In the genomic region with DNA sequence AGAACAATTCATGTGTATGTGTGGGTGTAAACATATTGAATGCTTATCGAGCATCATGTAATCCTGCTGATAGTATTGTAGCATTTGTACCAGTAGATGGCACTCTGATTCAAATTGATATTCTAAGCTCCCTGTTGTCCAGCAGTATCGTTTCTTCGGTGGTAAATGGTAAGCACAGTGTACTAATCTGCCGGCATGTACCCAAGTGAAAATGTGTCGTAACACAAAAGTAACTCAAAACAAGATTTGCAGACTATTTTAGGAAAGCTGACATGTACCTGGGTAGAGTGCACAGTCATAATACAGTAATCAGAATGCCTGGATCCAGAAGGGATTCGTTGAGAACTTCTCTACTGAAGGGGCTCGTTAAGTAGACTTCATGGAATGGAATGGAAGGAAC, we compare ENCODE assay signal across 8 cellular contexts. TPM values are rescaled to one million over a fixed set of nuclear protein-coding genes. Genes with fewer than 3 reads are reported as not detected.
DNase-seq lines count a peak whose midpoint lies in the region; ATAC-seq and TF ChIP-seq lines count a peak whose summit lies in the region.

No MANE protein-coding gene starts in this region.

- no peak for TF ChIP-seq EP300 in tibial nerve (IDR thresholded peaks at IDR 0.05)

- H3K36me3 Mint-ChIP-seq in central memory CD8-positive, alpha-beta T cell (ENCODE audit: insufficient read depth), result no peaks in the 10 kb centered on the region

- peak overlapping the region; percentile 31 for H3K9ac ChIP-seq in OCI-LY3 (ENCODE audit: low read length)

- peaks cover 4% of the 10 kb centered on the region; the same call in 1 of the 2 replicates for H3K4me1 ChIP-seq in OCI-LY3 (ENCODE audit: low read length)
- peaks cover 0 to 3% (median 0%) of the 10 kb centered on the region in 4 donors for H3K4me1 ChIP-seq in tibial nerve

- WGBS in tibial nerve, 2 donors, result 31 to 34% methylated on average over 7 of the region's 7 CpGs

- DNase-seq in COLO668 (lab: John Stamatoyannopoulos, UW; ENCODE audit: unreplicated experiment) (peak; percentile 9), GM19240 (ENCODE audit: insufficient read length, low spot score) (peak; percentile 31), LNCaP clone FGC (ENCODE audit: low read depth) (peak; percentile 56), left kidney (ENCODE audit: low read depth, low spot score) (peak; percentile 77), tibial nerve (ENCODE audit: low spot score in 2 of 2) (peak in 1 of 2 donors; percentile 46)
- no peak for DNase-seq in central memory CD8-positive, alpha-beta T cell (ENCODE audit: low spot score in 2 of 2)
- no peak for DNase-seq in activated naive CD4-positive, alpha-beta T cell treated with anti-CD3 and anti-CD28 coated beads, Interleukin-2, amount 50 U/mL, for 16 hours

- no peaks in the 10 kb centered on the region for H3K79me2 ChIP-seq in OCI-LY3 (ENCODE audit: low read length)

- H3K4me2 ChIP-seq in OCI-LY3 (ENCODE audit: low read length), result peak overlapping the region; percentile 87

- H3K9me3 ChIP-seq in OCI-LY3 (ENCODE audit: insufficient read depth, low read length) (no peaks in the 10 kb centered on the region), tibial nerve (peaks cover 0 to 5% (median 0%) of the 10 kb centered on the region in 4 donors)

- TF ChIP-seq CTCF in LNCaP clone FGC (IDR thresholded peaks at IDR 0.05; ENCODE audit: control insufficient read depth, extremely low read depth, insufficient read depth) (peak; percentile 84), OCI-LY3 (IDR thresholded peaks at IDR 0.05; ENCODE audit: low read depth, low read length) (peak; percentile 84), tibial nerve (IDR thresholded peaks at IDR 0.05) (peak; percentile 56 to 75 (median 65))

- H4K20me1 ChIP-seq in OCI-LY3 (ENCODE audit: insufficient read depth, low read length), result no peaks in the 10 kb centered on the region

- H3K27me3 Mint-ChIP-seq in central memory CD8-positive, alpha-beta T cell, result peaks cover 62% of the 10 kb centered on the region

- no peak overlapping the region for H3K4me3 Mint-ChIP-seq in central memory CD8-positive, alpha-beta T cell

- no peak for TF ChIP-seq POLR2A in tibial nerve (IDR thresholded peaks at IDR 0.05)

- H3K4me3 ChIP-seq in LNCaP clone FGC (ENCODE audit: low read depth, low read length), result no peak overlapping the region
- peak overlapping the region; percentile 73 for H3K4me3 ChIP-seq in OCI-LY3 (ENCODE audit: low read length)
- no peak overlapping the region for H3K4me3 ChIP-seq in tibial nerve

- no peaks in the 10 kb centered on the region for H3K9me3 Mint-ChIP-seq in central memory CD8-positive, alpha-beta T cell

- H3K4me1 Mint-ChIP-seq in central memory CD8-positive, alpha-beta T cell, result no peaks in the 10 kb centered on the region

- ATAC-seq in central memory CD8-positive, alpha-beta T cell (replicated peaks; ENCODE audit: extremely low read depth, poor library complexity, severe bottlenecking), result peak; percentile 46

- no peaks in the 10 kb centered on the region for H3K36me3 ChIP-seq in OCI-LY3 (replicated peaks; ENCODE audit: low read depth, low read length)
- no peaks in the 10 kb centered on the region for H3K36me3 ChIP-seq in tibial nerve

- H2AFZ ChIP-seq in OCI-LY3 (ENCODE audit: low read depth, low read length), result peak overlapping the region; percentile 23; the same call in 1 of the 2 replicates

- H3K27ac Mint-ChIP-seq in central memory CD8-positive, alpha-beta T cell (ENCODE audit: low read depth), result no peak overlapping the region

- H3K27me3 ChIP-seq in OCI-LY3 (ENCODE audit: low read depth, low read length) (no peaks in the 10 kb centered on the region), tibial nerve (no peaks in the 10 kb centered on the region)

- H3K27ac ChIP-seq in OCI-LY3 (ENCODE audit: low read length) (no peak overlapping the region), tibial nerve (no peak overlapping the region)

RNA-seq across cellular contexts. Expression of a gene that starts 31.7 kb away (rescaled TPM):
- total RNA-seq in tibial nerve, result 1 to 10 TPM; 1.4 to 4.6 (median 2.1) TPM

Comparison
In these comparisons a context has a peak if more than half of its experiments do, and no peak if none do; other contexts are left out.
1. DNase-seq: peak in COLO668 (single experiment), GM19240 (single experiment), LNCaP clone FGC (single experiment) and left kidney (single experiment); none in central memory CD8-positive, alpha-beta T cell (0 of 2) and activated naive CD4-positive, alpha-beta T cell treated with anti-CD3 and anti-CD28 coated beads, Interleukin-2, amount 50 U/mL, for 16 hours (single experiment).
2. Peak in every context shown above with its lines, with median percentiles within 50 percentile points of each other: CTCF ChIP-seq.